9 cellular contexts compared by ENCODE assay signal in the genomic region with DNA sequence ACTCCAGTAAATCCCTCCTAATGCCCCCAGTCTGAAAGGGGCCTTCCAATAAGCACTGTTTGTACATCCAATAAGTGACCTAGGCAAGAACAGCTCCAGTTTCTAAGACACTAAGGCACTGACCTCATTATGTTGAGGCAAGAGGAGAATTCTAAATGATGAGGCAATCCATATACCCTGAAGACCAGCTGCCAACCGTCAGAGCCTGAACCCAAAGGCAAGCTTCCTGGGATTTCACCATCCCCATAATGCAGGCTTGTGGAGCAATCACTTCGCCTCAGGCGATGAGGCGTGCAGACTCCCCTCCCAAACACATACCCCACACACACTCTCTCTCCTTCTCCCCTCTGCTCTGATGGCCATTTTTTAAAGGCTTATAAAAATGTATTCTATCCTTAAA. TPM values are rescaled to one million over a fixed set of nuclear protein-coding genes. Genes with fewer than 3 reads are reported as not detected.
DNase-seq lines count a peak whose midpoint lies in the region; ATAC-seq and TF ChIP-seq lines count a peak whose summit lies in the region.
"Had no signal": no experiment of that assay in that cellular context is flagged by ENCODE, and none has a peak within 500 bp of the region (broad histone marks: within the 10 kb centered on the region; RNA-seq: fewer than 3 reads in every experiment).

No MANE protein-coding gene starts in this region.

- POLR2A ChIA-PET in HEK293 (lab: Yijun Ruan, JAX), result interaction anchor here (1.1 kb wide), 1 partner anchor 50 kb away, joined by 4 read pairs; the partner anchor contains the start of gene LGR4

- CTCF ChIA-PET in HEK293 (lab: Yijun Ruan, JAX), result interaction anchor here (0.6 kb wide), 1 partner anchor 210 kb away, joined by 3 read pairs; no protein-coding TSS in a partner anchor

- H3K4me3 ChIP-seq in HEK293 (ENCODE audit: low read depth, low read length) (no peak overlapping the region), SJCRH30 (no peak overlapping the region)

- H3K27ac ChIP-seq in HEK293 (ENCODE audit: extremely low read depth, low read depth, low read length) (no peak overlapping the region), SJCRH30 (peak overlapping the region; percentile 30)

- H3K9me3 ChIP-seq in HEK293 (ENCODE audit: control insufficient read depth, insufficient read depth, low read depth, low read length) (no peaks in the 10 kb centered on the region), SJCRH30 (replicated peaks) (no peaks in the 10 kb centered on the region)

- no peaks in the 10 kb centered on the region for H3K36me3 ChIP-seq in HEK293 (ENCODE audit: control insufficient read depth in 2 of 2, insufficient read depth in 1 of 2, low read length in 2 of 2)
- no peaks in the 10 kb centered on the region for H3K36me3 ChIP-seq in SJCRH30

- ATAC-seq in GM21529 (IDR thresholded peaks at IDR 0.05; ENCODE audit: unreplicated experiment) (no peak), GM19463 (IDR thresholded peaks at IDR 0.05; ENCODE audit: unreplicated experiment) (no peak)

- H3K4me1 ChIP-seq in HEK293 (ENCODE audit: control insufficient read depth, insufficient read depth, low read length), result peaks cover 14% of the 10 kb centered on the region
- peaks cover 41% of the 10 kb centered on the region for H3K4me1 ChIP-seq in SJCRH30

- TF ChIP-seq CTCF in HEK293 (tag by site-specific recombination; IDR thresholded peaks at IDR 0.05), result no peak

- H3K27me3 ChIP-seq in SJCRH30, result no peaks in the 10 kb centered on the region

- DNase-seq in SJCRH30, result peak; percentile 84 to 94
- peak; percentile 30 for DNase-seq in glomerular visceral epithelial cell (ENCODE audit: extremely low spot score)
- DNase-seq in retina, result peak; percentile 89
- DNase-seq in central memory CD4-positive, alpha-beta T cell, result no peak
- DNase-seq in NCI-H774 (lab: John Stamatoyannopoulos, UW), result no peak
- DNase-seq: activated effector memory CD4-positive, alpha-beta T cell treated with anti-CD3 and anti-CD28 coated beads, Interleukin-2, amount 50 U/mL, for 16 hours had no signal

TF ChIP-seq in HEK293, 187 proteins besides CTCF, POLR2A, EP300 and RAD21 (continues in another document):
- TF ChIP-seq OSR2 (tag by site-specific recombination; IDR thresholded peaks at IDR 0.05) (peak; percentile 81), ZNF777 (tag by site-specific recombination; IDR thresholded peaks at IDR 0.05; ENCODE audit: borderline replicate concordance) (no peak), KLF1 (tag by site-specific recombination; IDR thresholded peaks at IDR 0.05) (no peak), ZNF548 (tag by site-specific recombination; IDR thresholded peaks at IDR 0.05) (no peak), ZNF555 (tag by site-specific recombination; conservative IDR thresholded peaks at IDR 0.05) (no peak), ZNF416 (tag by site-specific recombination; IDR thresholded peaks at IDR 0.05) (no peak), ZFP69B (tag by site-specific recombination; IDR thresholded peaks at IDR 0.05) (0 out of 2 replicates have a peak, but pooled peaks have one; percentile 14), ZNF366 (tag by site-specific recombination; conservative IDR thresholded peaks at IDR 0.05) (peak; percentile 43; the same call in 1 of the 2 replicates), ZNF639 (tag by site-specific recombination; IDR thresholded peaks at IDR 0.05) (peak; percentile 48; the same call in 1 of the 2 replicates), ZBTB21 (tag by site-specific recombination; IDR thresholded peaks at IDR 0.05) (peak; percentile 65; the same call in 1 of the 2 replicates), ZNF341 (tag by site-specific recombination; IDR thresholded peaks at IDR 0.05; ENCODE audit: low read depth) (no peak), ZNF629 (tag by site-specific recombination; IDR thresholded peaks at IDR 0.05) (peak; percentile 93), RBAK (tag by site-specific recombination; IDR thresholded peaks at IDR 0.05) (no peak), KLF10 (tag by site-specific recombination; IDR thresholded peaks at IDR 0.05) (0 out of 2 replicates have a peak, but pooled peaks have one; percentile 34), ZNF785 (tag by site-specific recombination; IDR thresholded peaks at IDR 0.05) (no peak), KLF16 (tag by site-specific recombination; IDR thresholded peaks at IDR 0.05) (0 out of 2 replicates have a peak, but pooled peaks have one; percentile 24), ZNF791 (tag by site-specific recombination; IDR thresholded peaks at IDR 0.05) (no peak), ELK4 (IDR thresholded peaks at IDR 0.05; ENCODE audit: borderline replicate concordance, low read depth, low read length) (no peak), IKZF3 (tag by site-specific recombination; IDR thresholded peaks at IDR 0.05) (peak; percentile 56; the same call in 1 of the 2 replicates), ZNF768 (tag by site-specific recombination; IDR thresholded peaks at IDR 0.05) (no peak), ZNF571 (tag by site-specific recombination; IDR thresholded peaks at IDR 0.05) (no peak)
- TF ChIP-seq, protein P1, sequence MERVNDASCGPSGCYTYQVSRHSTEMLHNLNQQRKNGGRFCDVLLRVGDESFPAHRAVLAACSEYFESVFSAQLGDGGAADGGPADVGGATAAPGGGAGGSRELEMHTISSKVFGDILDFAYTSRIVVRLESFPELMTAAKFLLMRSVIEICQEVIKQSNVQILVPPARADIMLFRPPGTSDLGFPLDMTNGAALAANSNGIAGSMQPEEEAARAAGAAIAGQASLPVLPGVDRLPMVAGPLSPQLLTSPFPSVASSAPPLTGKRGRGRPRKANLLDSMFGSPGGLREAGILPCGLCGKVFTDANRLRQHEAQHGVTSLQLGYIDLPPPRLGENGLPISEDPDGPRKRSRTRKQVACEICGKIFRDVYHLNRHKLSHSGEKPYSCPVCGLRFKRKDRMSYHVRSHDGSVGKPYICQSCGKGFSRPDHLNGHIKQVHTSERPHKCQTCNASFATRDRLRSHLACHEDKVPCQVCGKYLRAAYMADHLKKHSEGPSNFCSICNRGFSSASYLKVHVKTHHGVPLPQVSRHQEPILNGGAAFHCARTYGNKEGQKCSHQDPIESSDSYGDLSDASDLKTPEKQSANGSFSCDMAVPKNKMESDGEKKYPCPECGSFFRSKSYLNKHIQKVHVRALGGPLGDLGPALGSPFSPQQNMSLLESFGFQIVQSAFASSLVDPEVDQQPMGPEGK (tag by site-specific recombination; IDR thresholded peaks at IDR 0.05), result peak; percentile 44; the same call in 1 of the 2 replicates
- TF ChIP-seq, protein P2, sequence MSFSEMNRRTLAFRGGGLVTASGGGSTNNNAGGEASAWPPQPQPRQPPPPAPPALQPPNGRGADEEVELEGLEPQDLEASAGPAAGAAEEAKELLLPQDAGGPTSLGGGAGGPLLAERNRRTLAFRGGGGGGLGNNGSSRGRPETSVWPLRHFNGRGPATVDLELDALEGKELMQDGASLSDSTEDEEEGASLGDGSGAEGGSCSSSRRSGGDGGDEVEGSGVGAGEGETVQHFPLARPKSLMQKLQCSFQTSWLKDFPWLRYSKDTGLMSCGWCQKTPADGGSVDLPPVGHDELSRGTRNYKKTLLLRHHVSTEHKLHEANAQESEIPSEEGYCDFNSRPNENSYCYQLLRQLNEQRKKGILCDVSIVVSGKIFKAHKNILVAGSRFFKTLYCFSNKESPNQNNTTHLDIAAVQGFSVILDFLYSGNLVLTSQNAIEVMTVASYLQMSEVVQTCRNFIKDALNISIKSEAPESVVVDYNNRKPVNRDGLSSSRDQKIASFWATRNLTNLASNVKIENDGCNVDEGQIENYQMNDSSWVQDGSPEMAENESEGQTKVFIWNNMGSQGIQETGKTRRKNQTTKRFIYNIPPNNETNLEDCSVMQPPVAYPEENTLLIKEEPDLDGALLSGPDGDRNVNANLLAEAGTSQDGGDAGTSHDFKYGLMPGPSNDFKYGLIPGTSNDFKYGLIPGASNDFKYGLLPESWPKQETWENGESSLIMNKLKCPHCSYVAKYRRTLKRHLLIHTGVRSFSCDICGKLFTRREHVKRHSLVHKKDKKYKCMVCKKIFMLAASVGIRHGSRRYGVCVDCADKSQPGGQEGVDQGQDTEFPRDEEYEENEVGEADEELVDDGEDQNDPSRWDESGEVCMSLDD (tag by site-specific recombination; IDR thresholded peaks at IDR 0.05), result no peak
- TF ChIP-seq, protein P3, sequence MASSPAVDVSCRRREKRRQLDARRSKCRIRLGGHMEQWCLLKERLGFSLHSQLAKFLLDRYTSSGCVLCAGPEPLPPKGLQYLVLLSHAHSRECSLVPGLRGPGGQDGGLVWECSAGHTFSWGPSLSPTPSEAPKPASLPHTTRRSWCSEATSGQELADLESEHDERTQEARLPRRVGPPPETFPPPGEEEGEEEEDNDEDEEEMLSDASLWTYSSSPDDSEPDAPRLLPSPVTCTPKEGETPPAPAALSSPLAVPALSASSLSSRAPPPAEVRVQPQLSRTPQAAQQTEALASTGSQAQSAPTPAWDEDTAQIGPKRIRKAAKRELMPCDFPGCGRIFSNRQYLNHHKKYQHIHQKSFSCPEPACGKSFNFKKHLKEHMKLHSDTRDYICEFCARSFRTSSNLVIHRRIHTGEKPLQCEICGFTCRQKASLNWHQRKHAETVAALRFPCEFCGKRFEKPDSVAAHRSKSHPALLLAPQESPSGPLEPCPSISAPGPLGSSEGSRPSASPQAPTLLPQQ (tag by site-specific recombination; IDR thresholded peaks at IDR 0.05), result 0 out of 2 replicates have a peak, but pooled peaks have one; percentile 39

RNA-seq across cellular contexts. Expression of gene LGR4, which starts 49.5 kb away (rescaled TPM):
- total RNA-seq in SJCRH30 (2014; rRNA removed; shearing (Covaris generic)), result 40.0 and 44.2 TPM in 2 replicates

Comparison
In these comparisons a context has a peak if more than half of its experiments do, and no peak if none do; other contexts are left out.
1. DNase-seq: peak in SJCRH30 (2 of 2), glomerular visceral epithelial cell (single experiment) and retina (single experiment); none in central memory CD4-positive, alpha-beta T cell (single experiment) and NCI-H774 (single experiment).